In the genomic region with DNA sequence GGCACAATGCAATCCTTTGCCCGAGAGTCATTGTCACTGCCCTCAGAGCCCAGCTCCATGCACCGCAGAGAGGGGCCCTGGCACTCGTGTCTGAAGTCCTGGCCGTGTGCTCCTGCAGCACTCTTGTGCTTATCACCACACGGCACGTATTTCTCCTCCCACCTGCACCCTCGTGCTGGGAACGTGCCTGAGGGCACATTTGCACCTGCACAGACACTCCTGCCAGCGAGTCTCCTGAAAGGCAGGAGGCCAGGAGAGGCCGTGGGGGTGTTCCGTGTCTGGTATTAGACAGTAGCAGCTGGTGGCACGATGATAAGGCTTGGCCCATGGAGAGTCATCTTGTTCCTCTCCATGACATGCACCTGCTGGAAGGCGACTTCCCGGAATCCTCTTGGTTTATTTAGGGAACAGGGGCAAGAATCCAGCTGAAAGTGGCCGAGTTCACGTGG, we compare ENCODE assay signal across 1 cellular context.
TF ChIP-seq lines count a peak whose summit lies in the region.

No MANE protein-coding gene starts in this region.

TF ChIP-seq in HepG2, 621 proteins besides CTCF, POLR2A, EP300 and RAD21 (continued from another document and continues in another):
- TF ChIP-seq, protein P1, sequence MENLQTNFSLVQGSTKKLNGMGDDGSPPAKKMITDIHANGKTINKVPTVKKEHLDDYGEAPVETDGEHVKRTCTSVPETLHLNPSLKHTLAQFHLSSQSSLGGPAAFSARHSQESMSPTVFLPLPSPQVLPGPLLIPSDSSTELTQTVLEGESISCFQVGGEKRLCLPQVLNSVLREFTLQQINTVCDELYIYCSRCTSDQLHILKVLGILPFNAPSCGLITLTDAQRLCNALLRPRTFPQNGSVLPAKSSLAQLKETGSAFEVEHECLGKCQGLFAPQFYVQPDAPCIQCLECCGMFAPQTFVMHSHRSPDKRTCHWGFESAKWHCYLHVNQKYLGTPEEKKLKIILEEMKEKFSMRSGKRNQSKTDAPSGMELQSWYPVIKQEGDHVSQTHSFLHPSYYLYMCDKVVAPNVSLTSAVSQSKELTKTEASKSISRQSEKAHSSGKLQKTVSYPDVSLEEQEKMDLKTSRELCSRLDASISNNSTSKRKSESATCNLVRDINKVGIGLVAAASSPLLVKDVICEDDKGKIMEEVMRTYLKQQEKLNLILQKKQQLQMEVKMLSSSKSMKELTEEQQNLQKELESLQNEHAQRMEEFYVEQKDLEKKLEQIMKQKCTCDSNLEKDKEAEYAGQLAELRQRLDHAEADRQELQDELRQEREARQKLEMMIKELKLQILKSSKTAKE (CRISPR knock-in tag; IDR thresholded peaks at IDR 0.05; ENCODE audit: borderline replicate concordance), result 0 out of 2 replicates have a peak, but pooled peaks have one; percentile 25
- TF ChIP-seq ZNF724P (CRISPR knock-in tag; IDR thresholded peaks at IDR 0.05; ENCODE audit: borderline replicate concordance) (0 out of 2 replicates have a peak, but pooled peaks have one; percentile 68), WIZ (CRISPR knock-in tag; IDR thresholded peaks at IDR 0.05) (no peak; the same call in 1 of the 2 replicates), ZNF564 (CRISPR knock-in tag; IDR thresholded peaks at IDR 0.05) (0 out of 2 replicates have a peak, but pooled peaks have one; percentile 48), ZNF670 (CRISPR knock-in tag; IDR thresholded peaks at IDR 0.05; ENCODE audit: borderline replicate concordance) (no peak), CENPT (CRISPR knock-in tag; IDR thresholded peaks at IDR 0.05; ENCODE audit: low read depth) (peak; percentile 83; the same call in 1 of the 2 replicates), ZNF12 (CRISPR knock-in tag; IDR thresholded peaks at IDR 0.05) (no peak), FOXJ3 (CRISPR knock-in tag; IDR thresholded peaks at IDR 0.05; ENCODE audit: borderline replicate concordance) (no peak), ZNF256 (CRISPR knock-in tag; conservative IDR thresholded peaks at IDR 0.05) (no peak), IRF2 (CRISPR knock-in tag; IDR thresholded peaks at IDR 0.05) (no peak), SAFB2 (CRISPR knock-in tag; IDR thresholded peaks at IDR 0.05; ENCODE audit: borderline replicate concordance, low read depth) (no peak), TCF7 (IDR thresholded peaks at IDR 0.05; ENCODE audit: low read depth) (no peak), ATM (IDR thresholded peaks at IDR 0.05; ENCODE audit: borderline replicate concordance) (no peak), ZNF780A (CRISPR knock-in tag; IDR thresholded peaks at IDR 0.05) (no peak), NR1H2 (CRISPR knock-in tag; IDR thresholded peaks at IDR 0.05; ENCODE audit: borderline replicate concordance, low read depth) (peak; percentile 90; the same call in 1 of the 2 replicates), RFXAP (CRISPR knock-in tag; IDR thresholded peaks at IDR 0.05; ENCODE audit: borderline replicate concordance) (no peak), TMF1 (CRISPR knock-in tag; IDR thresholded peaks at IDR 0.05; ENCODE audit: low read depth) (0 out of 2 replicates have a peak, but pooled peaks have one; percentile 55), ZNF614 (CRISPR knock-in tag; IDR thresholded peaks at IDR 0.05; ENCODE audit: borderline replicate concordance) (no peak), SCMH1 (CRISPR knock-in tag; IDR thresholded peaks at IDR 0.05; ENCODE audit: borderline replicate concordance) (no peak), ZNF552 (CRISPR knock-in tag; IDR thresholded peaks at IDR 0.05; ENCODE audit: borderline replicate concordance) (peak; percentile 92; the same call in 1 of the 2 replicates), ZNF383 (CRISPR knock-in tag; IDR thresholded peaks at IDR 0.05; ENCODE audit: borderline replicate concordance) (no peak), ZNF432 (CRISPR knock-in tag; IDR thresholded peaks at IDR 0.05; ENCODE audit: borderline replicate concordance) (peak; percentile 72; the same call in 1 of the 2 replicates), HDAC2 (CRISPR knock-in tag; IDR thresholded peaks at IDR 0.05) (no peak), ZNF556 (CRISPR knock-in tag; IDR thresholded peaks at IDR 0.05; ENCODE audit: borderline replicate concordance) (no peak), ZNF761 (CRISPR knock-in tag; conservative IDR thresholded peaks at IDR 0.05) (0 out of 2 replicates have a peak, but pooled peaks have one; percentile 22), DMAP1 (CRISPR knock-in tag; IDR thresholded peaks at IDR 0.05) (no peak)
- TF ChIP-seq, protein P2, sequence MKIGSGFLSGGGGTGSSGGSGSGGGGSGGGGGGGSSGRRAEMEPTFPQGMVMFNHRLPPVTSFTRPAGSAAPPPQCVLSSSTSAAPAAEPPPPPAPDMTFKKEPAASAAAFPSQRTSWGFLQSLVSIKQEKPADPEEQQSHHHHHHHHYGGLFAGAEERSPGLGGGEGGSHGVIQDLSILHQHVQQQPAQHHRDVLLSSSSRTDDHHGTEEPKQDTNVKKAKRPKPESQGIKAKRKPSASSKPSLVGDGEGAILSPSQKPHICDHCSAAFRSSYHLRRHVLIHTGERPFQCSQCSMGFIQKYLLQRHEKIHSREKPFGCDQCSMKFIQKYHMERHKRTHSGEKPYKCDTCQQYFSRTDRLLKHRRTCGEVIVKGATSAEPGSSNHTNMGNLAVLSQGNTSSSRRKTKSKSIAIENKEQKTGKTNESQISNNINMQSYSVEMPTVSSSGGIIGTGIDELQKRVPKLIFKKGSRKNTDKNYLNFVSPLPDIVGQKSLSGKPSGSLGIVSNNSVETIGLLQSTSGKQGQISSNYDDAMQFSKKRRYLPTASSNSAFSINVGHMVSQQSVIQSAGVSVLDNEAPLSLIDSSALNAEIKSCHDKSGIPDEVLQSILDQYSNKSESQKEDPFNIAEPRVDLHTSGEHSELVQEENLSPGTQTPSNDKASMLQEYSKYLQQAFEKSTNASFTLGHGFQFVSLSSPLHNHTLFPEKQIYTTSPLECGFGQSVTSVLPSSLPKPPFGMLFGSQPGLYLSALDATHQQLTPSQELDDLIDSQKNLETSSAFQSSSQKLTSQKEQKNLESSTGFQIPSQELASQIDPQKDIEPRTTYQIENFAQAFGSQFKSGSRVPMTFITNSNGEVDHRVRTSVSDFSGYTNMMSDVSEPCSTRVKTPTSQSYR (CRISPR knock-in tag; IDR thresholded peaks at IDR 0.05; ENCODE audit: borderline replicate concordance), result 0 out of 2 replicates have a peak, but pooled peaks have one; percentile 12
- TF ChIP-seq, protein P3, sequence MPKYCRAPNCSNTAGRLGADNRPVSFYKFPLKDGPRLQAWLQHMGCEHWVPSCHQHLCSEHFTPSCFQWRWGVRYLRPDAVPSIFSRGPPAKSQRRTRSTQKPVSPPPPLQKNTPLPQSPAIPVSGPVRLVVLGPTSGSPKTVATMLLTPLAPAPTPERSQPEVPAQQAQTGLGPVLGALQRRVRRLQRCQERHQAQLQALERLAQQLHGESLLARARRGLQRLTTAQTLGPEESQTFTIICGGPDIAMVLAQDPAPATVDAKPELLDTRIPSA (CRISPR knock-in tag; IDR thresholded peaks at IDR 0.05; ENCODE audit: borderline replicate concordance), result no peak
- TF ChIP-seq, protein P4, sequence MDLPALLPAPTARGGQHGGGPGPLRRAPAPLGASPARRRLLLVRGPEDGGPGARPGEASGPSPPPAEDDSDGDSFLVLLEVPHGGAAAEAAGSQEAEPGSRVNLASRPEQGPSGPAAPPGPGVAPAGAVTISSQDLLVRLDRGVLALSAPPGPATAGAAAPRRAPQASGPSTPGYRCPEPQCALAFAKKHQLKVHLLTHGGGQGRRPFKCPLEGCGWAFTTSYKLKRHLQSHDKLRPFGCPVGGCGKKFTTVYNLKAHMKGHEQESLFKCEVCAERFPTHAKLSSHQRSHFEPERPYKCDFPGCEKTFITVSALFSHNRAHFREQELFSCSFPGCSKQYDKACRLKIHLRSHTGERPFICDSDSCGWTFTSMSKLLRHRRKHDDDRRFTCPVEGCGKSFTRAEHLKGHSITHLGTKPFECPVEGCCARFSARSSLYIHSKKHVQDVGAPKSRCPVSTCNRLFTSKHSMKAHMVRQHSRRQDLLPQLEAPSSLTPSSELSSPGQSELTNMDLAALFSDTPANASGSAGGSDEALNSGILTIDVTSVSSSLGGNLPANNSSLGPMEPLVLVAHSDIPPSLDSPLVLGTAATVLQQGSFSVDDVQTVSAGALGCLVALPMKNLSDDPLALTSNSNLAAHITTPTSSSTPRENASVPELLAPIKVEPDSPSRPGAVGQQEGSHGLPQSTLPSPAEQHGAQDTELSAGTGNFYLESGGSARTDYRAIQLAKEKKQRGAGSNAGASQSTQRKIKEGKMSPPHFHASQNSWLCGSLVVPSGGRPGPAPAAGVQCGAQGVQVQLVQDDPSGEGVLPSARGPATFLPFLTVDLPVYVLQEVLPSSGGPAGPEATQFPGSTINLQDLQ (CRISPR knock-in tag; IDR thresholded peaks at IDR 0.05), result peak; percentile 63; the same call in 1 of the 2 replicates
- TF ChIP-seq, protein P5, sequence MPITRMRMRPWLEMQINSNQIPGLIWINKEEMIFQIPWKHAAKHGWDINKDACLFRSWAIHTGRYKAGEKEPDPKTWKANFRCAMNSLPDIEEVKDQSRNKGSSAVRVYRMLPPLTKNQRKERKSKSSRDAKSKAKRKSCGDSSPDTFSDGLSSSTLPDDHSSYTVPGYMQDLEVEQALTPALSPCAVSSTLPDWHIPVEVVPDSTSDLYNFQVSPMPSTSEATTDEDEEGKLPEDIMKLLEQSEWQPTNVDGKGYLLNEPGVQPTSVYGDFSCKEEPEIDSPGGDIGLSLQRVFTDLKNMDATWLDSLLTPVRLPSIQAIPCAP (CRISPR knock-in tag; IDR thresholded peaks at IDR 0.05; ENCODE audit: low read depth), result peak; percentile 36; the same call in 1 of the 2 replicates
- TF ChIP-seq, protein P6, sequence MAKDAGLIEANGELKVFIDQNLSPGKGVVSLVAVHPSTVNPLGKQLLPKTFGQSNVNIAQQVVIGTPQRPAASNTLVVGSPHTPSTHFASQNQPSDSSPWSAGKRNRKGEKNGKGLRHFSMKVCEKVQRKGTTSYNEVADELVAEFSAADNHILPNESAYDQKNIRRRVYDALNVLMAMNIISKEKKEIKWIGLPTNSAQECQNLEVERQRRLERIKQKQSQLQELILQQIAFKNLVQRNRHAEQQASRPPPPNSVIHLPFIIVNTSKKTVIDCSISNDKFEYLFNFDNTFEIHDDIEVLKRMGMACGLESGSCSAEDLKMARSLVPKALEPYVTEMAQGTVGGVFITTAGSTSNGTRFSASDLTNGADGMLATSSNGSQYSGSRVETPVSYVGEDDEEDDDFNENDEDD (CRISPR knock-in tag; IDR thresholded peaks at IDR 0.05; ENCODE audit: borderline replicate concordance), result peak; percentile 80; the same call in 1 of the 2 replicates
- TF ChIP-seq, protein P7, sequence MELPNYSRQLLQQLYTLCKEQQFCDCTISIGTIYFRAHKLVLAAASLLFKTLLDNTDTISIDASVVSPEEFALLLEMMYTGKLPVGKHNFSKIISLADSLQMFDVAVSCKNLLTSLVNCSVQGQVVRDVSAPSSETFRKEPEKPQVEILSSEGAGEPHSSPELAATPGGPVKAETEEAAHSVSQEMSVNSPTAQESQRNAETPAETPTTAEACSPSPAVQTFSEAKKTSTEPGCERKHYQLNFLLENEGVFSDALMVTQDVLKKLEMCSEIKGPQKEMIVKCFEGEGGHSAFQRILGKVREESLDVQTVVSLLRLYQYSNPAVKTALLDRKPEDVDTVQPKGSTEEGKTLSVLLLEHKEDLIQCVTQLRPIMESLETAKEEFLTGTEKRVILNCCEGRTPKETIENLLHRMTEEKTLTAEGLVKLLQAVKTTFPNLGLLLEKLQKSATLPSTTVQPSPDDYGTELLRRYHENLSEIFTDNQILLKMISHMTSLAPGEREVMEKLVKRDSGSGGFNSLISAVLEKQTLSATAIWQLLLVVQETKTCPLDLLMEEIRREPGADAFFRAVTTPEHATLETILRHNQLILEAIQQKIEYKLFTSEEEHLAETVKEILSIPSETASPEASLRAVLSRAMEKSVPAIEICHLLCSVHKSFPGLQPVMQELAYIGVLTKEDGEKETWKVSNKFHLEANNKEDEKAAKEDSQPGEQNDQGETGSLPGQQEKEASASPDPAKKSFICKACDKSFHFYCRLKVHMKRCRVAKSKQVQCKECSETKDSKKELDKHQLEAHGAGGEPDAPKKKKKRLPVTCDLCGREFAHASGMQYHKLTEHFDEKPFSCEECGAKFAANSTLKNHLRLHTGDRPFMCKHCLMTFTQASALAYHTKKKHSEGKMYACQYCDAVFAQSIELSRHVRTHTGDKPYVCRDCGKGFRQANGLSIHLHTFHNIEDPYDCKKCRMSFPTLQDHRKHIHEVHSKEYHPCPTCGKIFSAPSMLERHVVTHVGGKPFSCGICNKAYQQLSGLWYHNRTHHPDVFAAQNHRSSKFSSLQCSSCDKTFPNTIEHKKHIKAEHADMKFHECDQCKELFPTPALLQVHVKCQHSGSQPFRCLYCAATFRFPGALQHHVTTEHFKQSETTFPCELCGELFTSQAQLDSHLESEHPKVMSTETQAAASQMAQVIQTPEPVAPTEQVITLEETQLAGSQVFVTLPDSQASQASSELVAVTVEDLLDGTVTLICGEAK (IDR thresholded peaks at IDR 0.05), result no peak
- TF ChIP-seq, protein P7 (CRISPR knock-in tag; IDR thresholded peaks at IDR 0.05), result peak; percentile 90
- TF ChIP-seq, protein P8, sequence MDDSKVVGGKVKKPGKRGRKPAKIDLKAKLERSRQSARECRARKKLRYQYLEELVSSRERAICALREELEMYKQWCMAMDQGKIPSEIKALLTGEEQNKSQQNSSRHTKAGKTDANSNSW (CRISPR knock-in tag; IDR thresholded peaks at IDR 0.05; ENCODE audit: borderline replicate concordance), result peak; percentile 61; the same call in 1 of the 2 replicates
